18 cellular contexts compared by ENCODE assay signal in genomic region chr12:119365451-119365850, GRCh38. TPM values are rescaled to one million over a fixed set of nuclear protein-coding genes. Genes with fewer than 3 reads are reported as not detected.
"Had no signal": no experiment of that assay in that cellular context is flagged by ENCODE, and none has a peak within 500 bp of the region (broad histone marks: within the 10 kb centered on the region; RNA-seq: fewer than 3 reads in every experiment).

No MANE protein-coding gene starts in this region.

- H3K36me3 ChIP-seq: MG63, SJSA1 had no signal

- H3K27ac ChIP-seq: SJSA1, SK-N-MC had no signal

- H3K9me3 ChIP-seq: MG63, SJSA1 had no signal

- DNase-seq: IMR-90, Karpas-422, KG1, MG63, NCI-H1092 treated with DMSO at 0.1 percent for 48 hours, NCI-H1436, NCI-H1694 treated with DMSO at 0.1 percent for 48 hours, NCI-H1930, NCI-H2081, NCI-H2107, NCI-H2227 treated with DMSO at 0.1 percent for 48 hours, NCI-H82, Right ventricle myocardium superior, RPMI8226, SIG-M5 had no signal

- H3K4me1 ChIP-seq: SJSA1 had no signal

- H3K27me3 ChIP-seq: MG63, SJSA1 had no signal

- H3K4me3 ChIP-seq: MG63, SJSA1, SK-N-MC had no signal

RNA-seq across cellular contexts. Expression of gene CCDC60, which starts 30.9 kb away (rescaled TPM):
- total RNA-seq: IMR-90, NCI-H460, Right ventricle myocardium superior, SJSA1 had no signal
- polyA plus RNA-seq: IMR-90 had no signal
